In the genomic region with DNA sequence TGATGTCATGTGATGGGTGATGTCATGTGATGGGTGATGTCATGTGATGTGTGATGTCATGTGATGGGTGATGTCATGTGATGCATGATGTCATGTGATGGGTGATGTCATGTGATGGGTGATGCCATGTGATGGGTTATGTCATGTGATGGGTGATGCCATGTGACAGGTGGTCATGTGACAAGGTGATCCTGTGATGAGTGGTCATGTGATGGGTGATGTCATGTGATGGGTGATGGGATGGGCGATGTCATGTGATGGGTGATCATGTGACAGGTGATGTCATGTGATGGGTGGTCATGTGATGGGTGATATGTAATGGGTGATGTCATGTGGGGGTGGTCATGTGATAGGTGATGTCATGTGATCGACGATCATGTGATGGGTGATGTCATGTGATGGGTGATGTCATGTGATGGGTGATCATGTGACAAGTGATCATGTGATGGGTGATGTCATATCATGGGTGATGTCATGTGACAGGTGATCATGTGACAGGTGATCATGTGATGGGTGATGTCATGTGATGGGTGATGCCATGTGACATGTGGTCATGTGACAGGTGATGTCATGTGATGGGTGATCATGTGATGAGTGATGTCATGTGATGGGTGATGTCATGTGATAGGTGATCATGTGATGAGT, we compare ENCODE assay signal across 8 cellular contexts. TPM values are rescaled to one million over a fixed set of nuclear protein-coding genes. Genes with fewer than 3 reads are reported as not detected.
DNase-seq lines count a peak whose midpoint lies in the region; ATAC-seq and TF ChIP-seq lines count a peak whose summit lies in the region.

No MANE protein-coding gene starts in this region.

- peak overlapping the region; percentile 88 for H3K27ac Mint-ChIP-seq in CD4-positive, alpha-beta T cell
- peak overlapping the region; percentile 84 for H3K27ac Mint-ChIP-seq in activated B cell treated with CpG ODN at 0.5 μM for 24 hours

- peak; percentile 49 for ATAC-seq in CD4-positive, alpha-beta T cell (ENCODE audit: poor library complexity)
- ATAC-seq in activated B cell treated with CpG ODN at 0.5 μM for 24 hours (ENCODE audit: low read depth) (peak; percentile 7), HG03139 (IDR thresholded peaks at IDR 0.05; ENCODE audit: unreplicated experiment) (no peak), GM21447 (IDR thresholded peaks at IDR 0.05; ENCODE audit: unreplicated experiment) (no peak)

- H3K36me3 Mint-ChIP-seq in CD4-positive, alpha-beta T cell (ENCODE audit: low read depth) = peaks cover 10% of the 10 kb centered on the region
- peaks cover 2% of the 10 kb centered on the region for H3K36me3 Mint-ChIP-seq in activated B cell treated with CpG ODN at 0.5 μM for 24 hours (ENCODE audit: low read depth)

- no peak overlapping the region for H3K4me3 ChIP-seq in epithelial cell of esophagus (ENCODE audit: low read length)

- H3K9me3 ChIP-seq in CD4-positive, alpha-beta T cell (ENCODE audit: control insufficient read depth, low read length) = no peaks in the 10 kb centered on the region

- TF ChIP-seq CTCF in CD4-positive, alpha-beta T cell (IDR thresholded peaks at IDR 0.05) = no peak
- TF ChIP-seq CTCF in activated B cell treated with CpG ODN at 0.5 μM for 24 hours (IDR thresholded peaks at IDR 0.05) = no peak
- no peak for TF ChIP-seq CTCF in epithelial cell of esophagus (IDR thresholded peaks at IDR 0.05; ENCODE audit: insufficient read depth, low read depth, low read length, missing control alignments)

- H3K27me3 Mint-ChIP-seq in CD4-positive, alpha-beta T cell = peaks cover 32% of the 10 kb centered on the region
- peaks cover 5% of the 10 kb centered on the region for H3K27me3 Mint-ChIP-seq in activated B cell treated with CpG ODN at 0.5 μM for 24 hours

- no peak overlapping the region for H3K27ac ChIP-seq in CD4-positive, alpha-beta T cell (ENCODE audit: low read depth, low read length)

- H3K9me3 Mint-ChIP-seq in CD4-positive, alpha-beta T cell = peaks cover 11% of the 10 kb centered on the region
- peaks cover 22% of the 10 kb centered on the region for H3K9me3 Mint-ChIP-seq in activated B cell treated with CpG ODN at 0.5 μM for 24 hours

- intact Hi-C loops in CD4-positive, alpha-beta T cell (cut with DNase I, micrococcal nuclease) = no loop called here
- intact Hi-C loops in activated B cell treated with CpG ODN at 0.5 μM for 24 hours (cut with micrococcal nuclease) = no loop called here

- peaks cover 3% of the 10 kb centered on the region for H3K27me3 ChIP-seq in CD4-positive, alpha-beta T cell (ENCODE audit: control insufficient read depth, insufficient read depth, low read length)

- CTCF ChIA-PET in CD4-positive, alpha-beta T cell (lab: Charles Lee) = no interaction called here
- CTCF ChIA-PET in activated B cell treated with CpG ODN at 0.5 μM for 24 hours (lab: Charles Lee) = no interaction called here

- peak overlapping the region; percentile 69 for H3K4me3 Mint-ChIP-seq in CD4-positive, alpha-beta T cell
- peak overlapping the region; percentile 48 for H3K4me3 Mint-ChIP-seq in activated B cell treated with CpG ODN at 0.5 μM for 24 hours

- POLR2A ChIA-PET in CD4-positive, alpha-beta T cell (lab: Charles Lee) = no interaction called here
- POLR2A ChIA-PET in activated B cell treated with CpG ODN at 0.5 μM for 24 hours (lab: Charles Lee) = no interaction called here

- DNase-seq in CD4-positive, alpha-beta T cell = peak in 3 of 10 experiments; percentile 14 to 36 (median 29)
- peak; percentile 38 for DNase-seq in HS-5 (ENCODE audit: low read depth)
- peak; percentile 38 for DNase-seq in activated B cell treated with CpG ODN at 0.5 μM for 24 hours
- DNase-seq in epithelial cell of esophagus (ENCODE audit: low read depth) = peak; percentile 33
- DNase-seq in stimulated activated CD4-positive, alpha-beta T cell treated with anti-CD3 and anti-CD28 coated beads, Interleukin-4, amount 100 ng/mL, for 24 hours = peak; percentile 32
- DNase-seq in AG08396 (ENCODE audit: low spot score) = no peak

- peaks cover 9% of the 10 kb centered on the region for H3K4me1 Mint-ChIP-seq in CD4-positive, alpha-beta T cell (ENCODE audit: low read depth)
- peaks cover 26% of the 10 kb centered on the region for H3K4me1 Mint-ChIP-seq in activated B cell treated with CpG ODN at 0.5 μM for 24 hours

RNA-seq across cellular contexts. Expression of gene CD300LB, which starts 17.2 kb away (rescaled TPM):
- under 1 TPM; 0.36 to 0.56 TPM for total RNA-seq in CD4-positive, alpha-beta T cell
- not detected in 2 replicates for total RNA-seq in activated B cell treated with CpG ODN at 0.5 μM for 24 hours

RNA-seq across cellular contexts. Expression of gene CD300C, which starts 31.8 kb away (rescaled TPM):
- under 1 TPM; 0.41 to 0.50 TPM for total RNA-seq in CD4-positive, alpha-beta T cell
- 0.16 and 0.17 TPM in 2 replicates for total RNA-seq in activated B cell treated with CpG ODN at 0.5 μM for 24 hours

RNA-seq across cellular contexts. Expression of gene CD300A, which starts 47.7 kb away (rescaled TPM):
- 1 to 10 TPM; 1.8 to 2.6 TPM for total RNA-seq in CD4-positive, alpha-beta T cell
- 0.34 and 0.71 TPM in 2 replicates for total RNA-seq in activated B cell treated with CpG ODN at 0.5 μM for 24 hours

RNA-seq across cellular contexts. Expression of gene CD300H, which starts 53.2 kb away (rescaled TPM):
- not detected for total RNA-seq in CD4-positive, alpha-beta T cell
- not detected in 2 replicates for total RNA-seq in activated B cell treated with CpG ODN at 0.5 μM for 24 hours

Comparison
In these comparisons a context has a peak if more than half of its experiments do, and no peak if none do; other contexts are left out.
1. ATAC-seq: peak in CD4-positive, alpha-beta T cell (single experiment) and activated B cell treated with CpG ODN at 0.5 μM for 24 hours (single experiment); none in HG03139 (single experiment) and GM21447 (single experiment).